In the genomic region with DNA sequence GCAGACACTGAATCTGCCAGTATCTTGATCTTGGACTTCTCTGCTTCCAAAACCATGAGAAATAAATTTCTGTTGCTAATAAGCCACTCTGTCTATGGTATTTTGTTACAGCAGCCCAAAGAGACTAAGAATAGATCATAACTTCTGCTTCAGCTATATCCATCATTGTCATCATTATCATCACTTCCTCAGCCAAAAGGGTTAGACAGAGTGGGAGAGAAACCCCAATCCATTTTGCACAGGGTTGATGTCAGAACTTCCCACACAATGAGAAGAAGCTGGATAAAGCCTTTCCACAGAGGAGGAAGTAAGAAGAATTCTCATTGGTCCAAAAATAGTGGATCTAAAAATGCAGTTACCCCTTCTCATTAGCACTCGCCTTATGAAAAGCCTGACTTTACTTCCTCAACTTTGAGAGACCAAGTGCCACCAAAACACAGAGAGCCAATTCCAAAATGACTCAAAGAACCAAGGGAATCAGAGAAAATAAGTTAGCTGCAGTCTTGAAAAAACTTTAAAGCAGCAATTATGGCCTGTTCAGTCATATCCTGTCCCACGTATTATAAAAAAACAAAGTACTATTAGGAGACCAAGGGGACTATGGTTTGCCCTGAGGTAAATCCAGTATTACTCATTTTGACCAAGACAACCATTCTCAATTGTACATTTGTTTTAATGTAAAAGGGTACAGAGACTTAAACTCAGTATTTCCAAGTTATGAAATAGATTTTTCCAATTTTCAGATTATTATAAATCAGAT, we compare ENCODE assay signal across 17 cellular contexts.
"Had no signal": no experiment of that assay in that cellular context is flagged by ENCODE, and none has a peak within 500 bp of the region (broad histone marks: within the 10 kb centered on the region; RNA-seq: fewer than 3 reads in every experiment).

No MANE protein-coding gene starts in this region.

- H3K9ac ChIP-seq: neural progenitor cell, parathyroid adenoma had no signal

- H3K4me3 ChIP-seq: cardiac muscle cell, esophagus muscularis mucosa, hepatocyte, neural progenitor cell, skin epidermis, tibial artery, vagina had no signal

- H3K27me3 ChIP-seq: cardiac muscle cell, esophagus muscularis mucosa, hepatocyte, neural progenitor cell, tibial artery, vagina had no signal

- H3K79me2 ChIP-seq: hepatocyte, parathyroid adenoma had no signal

- DNase-seq: activated CD4-positive, alpha-beta T cell treated with anti-CD3 and anti-CD28 coated beads, Interleukin-2, amount 50 U/mL, for 48 hours; activated CD4-positive, CD25-positive, alpha-beta regulatory T cell treated with anti-CD3 and anti-CD28 coated beads, Interleukin-2, amount 50 U/mL, for 72 hours; activated gamma-delta T cell; activated T-cell treated with anti-CD3 and anti-CD28 coated beads, Interleukin-2, amount 50 U/mL, for 4 hours; aorta; kidney glomerular epithelial cell; retina; tibial artery had no signal

- H3K4me1 Mint-ChIP-seq: mesothelial cell of epicardium had no signal

- H3K27ac ChIP-seq: cardiac muscle cell, esophagus muscularis mucosa, hepatocyte, neural progenitor cell, parathyroid adenoma, tibial artery, vagina had no signal

- H2AFZ ChIP-seq: hepatocyte, neural progenitor cell, parathyroid adenoma had no signal

- H3K36me3 Mint-ChIP-seq: activated naive CD8-positive, alpha-beta T cell; mesothelial cell of epicardium had no signal

- H3K4me1 ChIP-seq: esophagus muscularis mucosa, neural progenitor cell, parathyroid adenoma, tibial artery, vagina had no signal

- H3K4me2 ChIP-seq: hepatocyte, neural progenitor cell had no signal

- H3K4me3 Mint-ChIP-seq: activated naive CD8-positive, alpha-beta T cell; activated T-cell treated with anti-CD3 and anti-CD28 coated beads, Interleukin-2, amount 50 U/mL, for 4 hours; mesothelial cell of epicardium; neural progenitor cell had no signal

- H3K27me3 Mint-ChIP-seq: activated naive CD8-positive, alpha-beta T cell had no signal

- ATAC-seq: activated T-cell treated with anti-CD3 and anti-CD28 coated beads, Interleukin-2, amount 50 U/mL, for 4 hours had no signal

- H3K27ac Mint-ChIP-seq: activated naive CD8-positive, alpha-beta T cell; mesothelial cell of epicardium; neural progenitor cell had no signal

- H3K9me3 ChIP-seq: vagina had no signal

- H3K36me3 ChIP-seq: cardiac muscle cell, esophagus muscularis mucosa, neural progenitor cell, tibial artery, vagina had no signal
